1 cellular context compared by ENCODE assay signal in genomic region chr4:121454251-121454979, GRCh38.
TF ChIP-seq lines count a peak whose summit lies in the region.

No MANE protein-coding gene starts in this region.

TF ChIP-seq in H1, 55 proteins besides CTCF, POLR2A, EP300 and RAD21:
- TF ChIP-seq HDAC2 (IDR thresholded peaks at IDR 0.05; ENCODE audit: borderline replicate concordance in 1 of 2, low read depth in 2 of 2, low read length in 2 of 2) (no peak), KDM1A (IDR thresholded peaks at IDR 0.05; ENCODE audit: borderline replicate concordance, low read length) (no peak), SP1 (IDR thresholded peaks at IDR 0.05; ENCODE audit: low read depth, low read length) (no peak), SUZ12 (IDR thresholded peaks at IDR 0.05; ENCODE audit: low read length) (no peak), SP2 (IDR thresholded peaks at IDR 0.05; ENCODE audit: low read length) (no peak), RBBP5 (IDR thresholded peaks at IDR 0.05; ENCODE audit: borderline replicate concordance, low read depth, low read length) (no peak), MAFK (IDR thresholded peaks at IDR 0.05; ENCODE audit: low read depth, low read length) (no peak), BRCA1 (IDR thresholded peaks at IDR 0.05; ENCODE audit: low read depth, low read length) (no peak)
